ENCODE assay signal across 9 cellular contexts in the genomic region with DNA sequence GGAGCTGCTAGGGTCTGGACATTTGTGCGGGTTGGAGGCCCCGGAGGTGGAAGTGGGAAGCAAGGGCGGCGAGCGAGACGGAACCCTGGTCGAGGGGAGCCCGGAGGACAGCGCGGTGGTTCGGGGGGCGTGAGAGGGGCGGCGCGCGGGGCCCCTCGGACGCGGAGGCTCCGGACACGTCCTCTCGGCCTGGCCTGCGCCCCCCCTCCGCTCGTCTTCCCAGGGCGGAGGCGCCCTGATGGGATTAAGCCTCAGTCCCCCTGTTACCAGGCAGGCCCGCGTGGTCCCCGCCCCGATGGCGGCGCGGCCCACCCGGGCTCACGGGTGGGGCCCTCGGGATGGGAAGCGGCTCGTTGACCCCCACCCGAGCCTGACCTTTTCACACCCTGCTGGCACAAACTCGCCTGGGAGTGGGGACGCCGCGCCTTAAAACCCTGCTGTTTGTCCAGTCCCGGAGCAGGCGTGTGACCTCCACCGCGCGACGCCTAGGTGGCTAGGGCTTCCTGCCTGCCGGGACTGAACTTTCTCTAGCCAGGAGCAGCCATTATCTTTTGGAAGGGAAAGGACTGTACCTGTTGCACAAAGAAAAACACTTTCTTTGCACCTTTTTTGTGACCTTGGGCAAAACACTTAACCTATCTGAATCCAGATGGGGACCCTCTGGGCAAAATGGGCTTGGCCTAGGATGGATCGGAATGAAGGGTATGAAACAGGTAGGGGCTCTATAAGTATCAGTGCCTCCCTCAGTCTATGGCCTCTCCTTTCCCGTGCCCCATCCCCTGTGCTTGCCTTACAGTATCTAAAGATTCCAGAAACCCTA. TPM values are rescaled to one million over a fixed set of nuclear protein-coding genes. Genes with fewer than 3 reads are reported as not detected.
DNase-seq lines count a peak whose midpoint lies in the region; ATAC-seq, FAIRE-seq and TF ChIP-seq lines count a peak whose summit lies in the region.
"Had no signal": no experiment of that assay in that cellular context is flagged by ENCODE, and none has a peak within 500 bp of the region (broad histone marks: within the 10 kb centered on the region; RNA-seq: fewer than 3 reads in every experiment).

No MANE protein-coding gene starts in this region.

- H3K4me1 ChIP-seq in stomach = peaks cover 19 to 38% (median 31%) of the 10 kb centered on the region in 4 donors

- no peaks in the 10 kb centered on the region for H3K9me3 ChIP-seq in stomach

- H3K27ac ChIP-seq in stomach = peak overlapping the region; percentile 86 to 92 (median 88)
- H3K27ac ChIP-seq: SJSA1 had no signal

- no peak for TF ChIP-seq POLR2A in stomach (IDR thresholded peaks at IDR 0.05)

- intact Hi-C loops in stomach (cut with DNase I; ENCODE audit: low total_unique reads) = loop anchor here (5.0 kb wide), 1 partner anchor 94 kb away; no protein-coding TSS in a partner anchor

- H3K27me3 ChIP-seq in kidney epithelial cell (ENCODE audit: control insufficient read depth, insufficient read depth, low read length) (peaks cover 2% of the 10 kb centered on the region), stomach (peaks cover 0 to 49% (median 6%) of the 10 kb centered on the region in 3 donors)

- ATAC-seq in HG03460 (IDR thresholded peaks at IDR 0.05; ENCODE audit: unreplicated experiment) (no peak), GM19463 (IDR thresholded peaks at IDR 0.05; ENCODE audit: unreplicated experiment) (no peak)

- 4 to 13% (median 7%) methylated on average over 15 to 53 of the region's 53 CpGs for WGBS in stomach, 5 donors

- H3K4me3 ChIP-seq in kidney epithelial cell (ENCODE audit: low read depth, low read length) (peak overlapping the region; percentile 77), stomach (peak overlapping the region; percentile 73 to 79 (median 76))

- DNase-seq in NCI-H146 (lab: John Stamatoyannopoulos, UW) (peak; percentile 22), NCI-H146 treated with DMSO at 0.1 percent for 48 hours (lab: John Stamatoyannopoulos, UW; ENCODE audit: unreplicated experiment) (no peak), astrocyte of the hippocampus (ENCODE audit: low read depth, low spot score) (peak; percentile 24), kidney epithelial cell (ENCODE audit: low read depth) (no peak), stomach (peak; percentile 64), RCC 7860 (ENCODE audit: low spot score) (no peak)

- no peak for FAIRE-seq in RCC 7860 (lab: Jason Lieb, UNC)

- TF ChIP-seq CTCF in kidney epithelial cell (IDR thresholded peaks at IDR 0.05; ENCODE audit: insufficient read depth, low read length, poor library complexity, severe bottlenecking) (no peak), stomach (IDR thresholded peaks at IDR 0.05) (no peak)

- H3K36me3 ChIP-seq in kidney epithelial cell (ENCODE audit: control insufficient read depth, insufficient read depth, low read length) (no peaks in the 10 kb centered on the region), stomach (no peaks in the 10 kb centered on the region)

- no peak for TF ChIP-seq EP300 in stomach (IDR thresholded peaks at IDR 0.05)

RNA-seq across cellular contexts. Expression of a gene that starts 1.0 kb away (rescaled TPM):
- total RNA-seq in kidney epithelial cell = 32.3 and 35.6 TPM in 2 replicates
- total RNA-seq in stomach = 10 to 100 TPM; 30.8 to 80.5 (median 43.8) TPM
- polyA plus RNA-seq in stomach = 1 to 10 TPM; 5.7 to 7.7 (median 6.9) TPM

RNA-seq across cellular contexts. Expression of a gene that starts 7.0 kb away (rescaled TPM):
- total RNA-seq in kidney epithelial cell (not detected in 2 replicates), stomach (not detected)
- polyA plus RNA-seq in stomach = 1 to 10 TPM in 2 of 3 donors, not detected in 1; 1.1 to 1.5 TPM

Comparison
In these comparisons a context has a peak if more than half of its experiments do, and no peak if none do; other contexts are left out.
1. DNase-seq: peak in NCI-H146 (single experiment), astrocyte of the hippocampus (single experiment) and stomach (single experiment); none in NCI-H146 treated with DMSO at 0.1 percent for 48 hours (single experiment), kidney epithelial cell (single experiment) and RCC 7860 (single experiment).